8 cellular contexts compared by ENCODE assay signal in the genomic region with DNA sequence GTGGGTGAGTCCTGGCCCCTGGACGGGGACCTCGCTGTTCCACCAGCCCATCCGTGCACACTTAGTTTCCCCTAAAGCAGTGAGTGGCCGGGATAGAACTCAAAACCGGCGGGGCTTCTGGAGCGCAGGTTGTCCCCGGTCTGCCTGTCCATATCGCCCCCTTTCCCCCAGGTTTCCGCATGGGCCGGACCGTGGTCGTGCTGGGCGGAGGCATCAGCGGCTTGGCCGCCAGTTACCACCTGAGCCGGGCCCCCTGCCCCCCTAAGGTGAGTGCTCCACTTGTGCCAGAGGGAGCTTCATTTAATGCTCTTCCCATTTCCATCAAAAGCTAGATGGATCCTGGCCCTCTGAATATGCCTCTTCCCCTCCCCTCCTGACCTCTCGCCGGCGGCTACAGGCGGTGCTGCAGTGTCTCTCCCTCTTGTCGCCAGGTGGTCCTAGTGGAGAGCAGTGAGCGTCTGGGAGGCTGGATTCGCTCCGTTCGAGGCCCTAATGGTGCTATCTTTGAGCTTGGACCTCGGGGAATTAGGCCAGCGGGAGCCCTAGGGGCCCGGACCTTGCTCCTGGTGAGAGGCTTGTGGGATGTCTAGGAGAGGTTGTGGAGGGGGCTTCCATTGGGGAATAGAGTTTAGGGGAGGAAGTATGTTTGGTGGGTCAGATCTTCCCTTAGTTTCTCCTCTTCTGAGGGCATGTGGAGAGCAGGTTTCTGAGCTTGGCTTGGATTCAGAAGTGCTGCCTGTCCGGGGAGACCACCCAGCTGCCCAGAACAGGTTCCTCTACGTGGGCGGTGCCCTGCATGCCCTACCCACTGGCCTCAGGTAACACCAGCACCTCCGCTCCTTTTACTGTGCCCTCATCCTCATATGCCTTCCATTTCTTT. TPM values are rescaled to one million over a fixed set of nuclear protein-coding genes. Genes with fewer than 3 reads are reported as not detected.
A peak's percentile ranks its signal among the peaks of the same experiment; 100 is the strongest.
DNase-seq lines count a peak whose midpoint lies in the region; ATAC-seq, FAIRE-seq and TF ChIP-seq lines count a peak whose summit lies in the region.

No MANE protein-coding gene starts in this region.

- TF ChIP-seq CTCF in fibroblast of villous mesenchyme (IDR thresholded peaks at IDR 0.05; ENCODE audit: insufficient read depth, low read depth, low read length) = no peak
- TF ChIP-seq CTCF in pancreas (IDR thresholded peaks at IDR 0.05) = no peak

- no peak for FAIRE-seq in pancreas (lab: Jason Lieb, UNC)

- peak overlapping the region; percentile 94 for H3K4me3 Mint-ChIP-seq in T-helper 17 cell

- H3K9ac ChIP-seq in ES-I3 (ENCODE audit: low read depth, low read length) = peak overlapping the region; percentile 74

- H3K27me3 ChIP-seq in pancreas = no peaks in the 10 kb centered on the region

- intact Hi-C loops in pancreas (cut with DNase I) (no loop called here), sciatic nerve (cut with DNase I) (no loop called here)

- peaks cover 9% of the 10 kb centered on the region for H3K36me3 Mint-ChIP-seq in T-helper 17 cell (ENCODE audit: low read depth)

- H3K27ac Mint-ChIP-seq in T-helper 17 cell = peak overlapping the region; percentile 97

- peak overlapping the region; percentile 67 to 92 (median 80) for H3K27ac ChIP-seq in pancreas

- DNase-seq in T-helper 17 cell (no peak), fibroblast of villous mesenchyme (ENCODE audit: low read depth) (no peak), pancreas (peak in 2 of 6 donors; percentile 52 to 66), sciatic nerve (ENCODE audit: low spot score) (no peak), GM19238 (ENCODE audit: insufficient read length, low spot score) (no peak)

- no peaks in the 10 kb centered on the region for H3K27me3 Mint-ChIP-seq in T-helper 17 cell

- 4 to 6% methylated on average over 30 to 33 of the region's 33 CpGs for WGBS in pancreas, 2 donors

- H3K9me3 ChIP-seq in ES-I3 (ENCODE audit: control insufficient read depth, insufficient read depth, low read length) (no peaks in the 10 kb centered on the region), T-helper 17 cell (ENCODE audit: control insufficient read depth, low read length, poor library complexity, severe bottlenecking) (no peaks in the 10 kb centered on the region), pancreas (no peaks in the 10 kb centered on the region)

- peak; percentile 4 for ATAC-seq in HG03196 (IDR thresholded peaks at IDR 0.05; ENCODE audit: unreplicated experiment)
- no peak for ATAC-seq in T-helper 17 cell
- peak in 2 of 4 donors; percentile 0 to 3 for ATAC-seq in pancreas
- no peak for ATAC-seq in sciatic nerve
- no peak for ATAC-seq in GM19351 (IDR thresholded peaks at IDR 0.05; ENCODE audit: unreplicated experiment)

- H3K36me3 ChIP-seq in ES-I3 (ENCODE audit: insufficient read depth, low read length) (peaks cover 6% of the 10 kb centered on the region; the same call in 1 of the 2 replicates), pancreas (peaks cover 0 to 7% (median 5%) of the 10 kb centered on the region in 3 donors)

- H3K4me3 ChIP-seq in fibroblast of villous mesenchyme (ENCODE audit: low read depth, low read length) (peak overlapping the region; percentile 87), pancreas (peak overlapping the region; percentile 49 to 73 (median 58))

- peaks cover 4% of the 10 kb centered on the region; the same call in 1 of the 2 replicates for H3K4me1 ChIP-seq in ES-I3 (ENCODE audit: insufficient read depth, low read length)
- H3K4me1 ChIP-seq in pancreas = peaks cover 0 to 5% (median 0%) of the 10 kb centered on the region in 3 donors

- peaks cover 38% of the 10 kb centered on the region for H3K4me1 Mint-ChIP-seq in T-helper 17 cell

RNA-seq across cellular contexts. Expression of gene PPOX, which starts 0.7 kb away (rescaled TPM):
- 10 to 100 TPM; 40.4 to 43.7 TPM for total RNA-seq in T-helper 17 cell
- 10.4 and 12.9 TPM in 2 replicates for total RNA-seq in fibroblast of villous mesenchyme
- 10 to 100 TPM in 3 of 6 donors, 1 to 10 TPM in 3; 7.4 to 14.3 (median 10.2) TPM for total RNA-seq in pancreas
- 10 to 100 TPM; 42.0 to 56.4 TPM for polyA plus RNA-seq in pancreas
- 25.0 TPM for total RNA-seq in sciatic nerve

RNA-seq across cellular contexts. Expression of gene USP21, which starts 7.6 kb away (rescaled TPM):
- total RNA-seq in T-helper 17 cell (10 to 100 TPM; 35.9 to 37.0 TPM), fibroblast of villous mesenchyme (8.1 and 8.6 TPM in 2 replicates), pancreas (10 to 100 TPM in 3 of 6 donors, 1 to 10 TPM in 3; 7.9 to 18.4 (median 9.5) TPM), sciatic nerve (23.5 TPM)
- 10 to 100 TPM; 21.1 to 25.3 TPM for polyA plus RNA-seq in pancreas

RNA-seq across cellular contexts. Expression of gene B4GALT3, which starts 10.4 kb away (rescaled TPM):
- total RNA-seq in T-helper 17 cell = 10 to 100 TPM; 43.7 to 49.2 TPM
- total RNA-seq in fibroblast of villous mesenchyme = 17.1 and 22.5 TPM in 2 replicates
- total RNA-seq in pancreas = 10 to 100 TPM; 14.8 to 22.0 (median 19.0) TPM
- polyA plus RNA-seq in pancreas = 10 to 100 TPM; 29.7 to 35.6 TPM
- total RNA-seq in sciatic nerve = 21.0 TPM

RNA-seq across cellular contexts. Expression of gene UFC1, which starts 13.1 kb away (rescaled TPM):
- total RNA-seq in T-helper 17 cell (100 to 1,000 TPM; 152 to 154 TPM), fibroblast of villous mesenchyme (57.7 and 69.1 TPM in 2 replicates), pancreas (10 to 100 TPM; 59.5 to 80.7 (median 70.4) TPM), sciatic nerve (70.4 TPM)
- polyA plus RNA-seq in pancreas = 100 to 1,000 TPM in 1 of 2 donors, 10 to 100 TPM in 1; 78.4 to 107 TPM

RNA-seq across cellular contexts. Expression of gene ADAMTS4, which starts 31.9 kb away (rescaled TPM):
- total RNA-seq in T-helper 17 cell = under 1 TPM; 0.31 to 0.77 TPM
- total RNA-seq in fibroblast of villous mesenchyme = 6.8 and 8.2 TPM in 2 replicates
- 1 to 10 TPM; 2.7 to 6.6 (median 4.8) TPM for total RNA-seq in pancreas
- 1 to 10 TPM; 3.7 to 3.9 TPM for polyA plus RNA-seq in pancreas
- 75.9 TPM for total RNA-seq in sciatic nerve
